Comparison of ENCODE assay signal across 18 cellular contexts in the genomic region with DNA sequence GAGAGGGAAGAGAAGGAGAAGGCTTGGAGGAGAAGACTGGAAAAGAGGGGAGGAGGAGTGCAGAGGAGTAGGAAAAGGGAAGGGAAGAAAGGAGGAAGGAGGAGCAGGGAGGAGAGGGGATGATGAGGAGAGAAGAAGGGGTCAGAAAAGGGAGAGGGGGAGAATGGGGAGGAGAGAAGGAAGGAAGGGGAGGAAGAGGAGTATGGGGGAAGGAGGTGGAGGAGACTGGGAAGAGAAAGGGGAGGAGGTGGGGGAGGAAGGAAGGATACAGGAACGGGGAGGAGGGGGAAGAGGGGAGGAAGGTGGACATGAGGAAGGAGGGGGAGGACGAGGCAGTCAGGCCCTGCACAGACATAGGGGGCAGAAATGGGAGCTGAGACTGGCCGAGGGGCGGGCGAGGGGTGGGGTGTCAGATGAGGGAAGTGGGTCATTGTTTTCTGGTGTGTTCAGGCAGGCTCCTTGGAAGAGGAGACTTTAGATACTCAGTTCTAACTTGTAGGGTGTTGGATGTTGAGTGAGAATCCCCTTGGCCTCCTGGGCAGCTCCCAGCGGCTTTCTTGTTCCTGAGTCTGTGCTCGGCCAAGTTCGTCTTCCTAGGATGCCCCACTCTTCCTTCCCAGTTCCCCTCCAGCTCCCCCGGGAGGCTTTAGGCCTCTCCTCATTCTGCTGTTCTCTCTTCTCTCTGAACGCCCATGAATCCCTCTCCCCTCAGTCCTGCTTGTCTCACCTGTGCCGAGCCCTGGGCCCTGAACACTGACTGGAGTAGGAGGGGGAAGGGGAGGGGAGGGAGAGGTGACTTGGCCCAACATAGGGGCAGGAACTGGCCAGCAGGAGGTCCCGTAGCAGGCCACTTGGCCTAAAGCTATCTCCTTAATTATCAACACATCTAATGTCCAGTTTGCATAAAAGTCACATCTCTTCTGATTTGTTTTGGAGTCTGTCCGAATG. TPM values are rescaled to one million over a fixed set of nuclear protein-coding genes. Genes with fewer than 3 reads are reported as not detected.
DNase-seq lines count a peak whose midpoint lies in the region; ATAC-seq and TF ChIP-seq lines count a peak whose summit lies in the region.
"Had no signal": no experiment of that assay in that cellular context is flagged by ENCODE, and none has a peak within 500 bp of the region (broad histone marks: within the 10 kb centered on the region; RNA-seq: fewer than 3 reads in every experiment).

No MANE protein-coding gene starts in this region.

- H3K27me3 ChIP-seq in RWPE2 (ENCODE audit: insufficient read depth, poor library complexity, severe bottlenecking) (no peaks in the 10 kb centered on the region), esophagus muscularis mucosa (peaks cover 0 to 5% (median 0%) of the 10 kb centered on the region in 4 donors), osteoblast (ENCODE audit: insufficient read depth, low read length) (peaks cover 28% of the 10 kb centered on the region), esophagus squamous epithelium (peaks cover 0 to 6% (median 0%) of the 10 kb centered on the region in 4 donors)
- H3K27me3 ChIP-seq: MG63 had no signal

- H3K4me3 ChIP-seq in RWPE2 (ENCODE audit: severe bottlenecking) (no peak overlapping the region), esophagus muscularis mucosa (no peak overlapping the region), osteoblast (ENCODE audit: insufficient read depth, low read length) (no peak overlapping the region), esophagus squamous epithelium (no peak overlapping the region)
- H3K4me3 ChIP-seq: MG63 had no signal

- intact Hi-C loops in Right ventricle myocardium inferior (cut with DNase I) = no loop called here
- intact Hi-C loops in Right ventricle myocardium superior (cut with DNase I) = no loop called here
- intact Hi-C loops in esophagus muscularis mucosa (cut with DNase I) = no loop called here
- intact Hi-C loops in esophagus squamous epithelium (cut with DNase I) = no loop called here

- H2AFZ ChIP-seq in osteoblast (ENCODE audit: low read length) = no peak overlapping the region

- H3K27ac ChIP-seq in RWPE2 (ENCODE audit: poor library complexity, severe bottlenecking) = no peak overlapping the region
- H3K27ac ChIP-seq in esophagus muscularis mucosa (replicated peaks in 1 of 4) = peak overlapping the region; percentile 11 to 35 (median 16)
- H3K27ac ChIP-seq in osteoblast (ENCODE audit: low read depth, low read length) = no peak overlapping the region
- H3K27ac ChIP-seq in esophagus squamous epithelium = peak overlapping the region in 1 of 4 donors; percentile 63
- H3K27ac ChIP-seq: 22Rv1 had no signal

- no peak for TF ChIP-seq EP300 in esophagus muscularis mucosa (IDR thresholded peaks at IDR 0.05)

- H3K36me3 ChIP-seq in RWPE2 (ENCODE audit: low read depth) = no peaks in the 10 kb centered on the region
- H3K36me3 ChIP-seq in esophagus muscularis mucosa = no peaks in the 10 kb centered on the region
- H3K36me3 ChIP-seq in osteoblast (ENCODE audit: insufficient read depth, low read length) = no peaks in the 10 kb centered on the region
- H3K36me3 ChIP-seq in esophagus squamous epithelium = no peaks in the 10 kb centered on the region
- H3K36me3 ChIP-seq: MG63 had no signal

- no peak for ATAC-seq in Right ventricle myocardium inferior
- ATAC-seq in Right ventricle myocardium superior (ENCODE audit: poor library complexity) = no peak
- peak; percentile 37; the same call in 1 of the 3 replicates for ATAC-seq in RWPE2 (ENCODE audit: low read depth)

- H4K20me1 ChIP-seq in osteoblast (ENCODE audit: insufficient read depth, low read length) = no peaks in the 10 kb centered on the region

- WGBS in esophagus muscularis mucosa = 81% methylated on average over 13 of the region's 13 CpGs
- WGBS in esophagus squamous epithelium, 2 donors = 48 to 70% methylated on average over 12 of the region's 13 CpGs

- no peak overlapping the region for H3K4me2 ChIP-seq in osteoblast (ENCODE audit: insufficient read depth, low read length)

- no peak for TF ChIP-seq CTCF in RWPE2 (IDR thresholded peaks at IDR 0.05; ENCODE audit: poor library complexity, severe bottlenecking)
- no peak for TF ChIP-seq CTCF in esophagus muscularis mucosa (IDR thresholded peaks at IDR 0.05)
- TF ChIP-seq CTCF in osteoblast (IDR thresholded peaks at IDR 0.05; ENCODE audit: extremely low read depth, low read depth, low read length) = no peak
- TF ChIP-seq CTCF in esophagus squamous epithelium (IDR thresholded peaks at IDR 0.05) = no peak

- TF ChIP-seq POLR2A in esophagus muscularis mucosa (IDR thresholded peaks at IDR 0.05; ENCODE audit: low read depth) (no peak), esophagus squamous epithelium (IDR thresholded peaks at IDR 0.05) (no peak)

- H3K4me1 ChIP-seq in RWPE2 (ENCODE audit: insufficient read depth, poor library complexity, severe bottlenecking) (no peaks in the 10 kb centered on the region), esophagus muscularis mucosa (peaks cover 21 to 32% (median 27%) of the 10 kb centered on the region in 4 donors), osteoblast (ENCODE audit: insufficient read depth, low read length) (no peaks in the 10 kb centered on the region), esophagus squamous epithelium (peaks cover 0 to 12% (median 0%) of the 10 kb centered on the region in 3 donors)

- DNase-seq in Right ventricle myocardium inferior (ENCODE audit: missing footprints) (peak; percentile 9), Right ventricle myocardium superior (no peak), RWPE2 (ENCODE audit: low spot score) (no peak), esophagus muscularis mucosa (ENCODE audit: extremely low spot score) (no peak), osteoblast (ENCODE audit: insufficient read length, low spot score, missing footprints) (peak; percentile 17), esophagus squamous epithelium (lab: John Stamatoyannopoulos, UW) (no peak), NCI-H748 treated with DMSO at 0.1 percent for 48 hours (lab: John Stamatoyannopoulos, UW) (no peak), NOMO-1 treated with dmso at 0.1 percent for 144 hours (lab: John Stamatoyannopoulos, UW; ENCODE audit: unreplicated experiment) (no peak)
- DNase-seq: CD4-positive, CD25-positive, alpha-beta regulatory T cell; DMS153; Karpas-422; MG63; NCI-H1092; NCI-H1694; NCI-H510A treated with DMSO at 0.1 percent for 48 hours had no signal

- H3K9me3 ChIP-seq in RWPE2 (ENCODE audit: severe bottlenecking) (no peaks in the 10 kb centered on the region), esophagus muscularis mucosa (no peaks in the 10 kb centered on the region), osteoblast (ENCODE audit: low read depth, low read length) (no peaks in the 10 kb centered on the region), esophagus squamous epithelium (no peaks in the 10 kb centered on the region)
- H3K9me3 ChIP-seq: Caco-2, MG63 had no signal

- H3K79me2 ChIP-seq in osteoblast (ENCODE audit: insufficient read depth, low read length) = no peaks in the 10 kb centered on the region

RNA-seq across cellular contexts. Expression of gene CRHR2, which starts 12.8 kb away (rescaled TPM):
- total RNA-seq in Right ventricle myocardium inferior (0.35 TPM), Right ventricle myocardium superior (0.24 TPM), esophagus muscularis mucosa (under 1 TPM in 2 of 4 donors, not detected in 2; 0.13 to 0.29 TPM), osteoblast (not detected in 2 replicates), esophagus squamous epithelium (under 1 TPM in 2 of 4 donors, not detected in 2; under 0.01 to 0.09 TPM)
- total RNA-seq: B cell; Caco-2; CD4-positive, CD25-positive, alpha-beta regulatory T cell had no signal

RNA-seq across cellular contexts. Expression of gene INMT, which starts 56.9 kb away (rescaled TPM):
- total RNA-seq in Right ventricle myocardium inferior (48.1 TPM), Right ventricle myocardium superior (40.4 TPM), esophagus muscularis mucosa (100 to 1,000 TPM; 113 to 192 (median 174) TPM), osteoblast (0.72 and 1.5 TPM in 2 replicates), esophagus squamous epithelium (10 to 100 TPM in 2 of 4 donors, 1 to 10 TPM in 1, under 1 TPM in 1; 0.76 to 40.2 (median 7.8) TPM)
- total RNA-seq: CD4-positive, CD25-positive, alpha-beta regulatory T cell had no signal

Comparison
In these comparisons a context has a peak if more than half of its experiments do, and no peak if none do; other contexts are left out.
1. DNase-seq: peak in Right ventricle myocardium inferior (single experiment) and osteoblast (single experiment); none in Right ventricle myocardium superior (single experiment), RWPE2 (single experiment), esophagus muscularis mucosa (single experiment), esophagus squamous epithelium (single experiment), NCI-H748 treated with DMSO at 0.1 percent for 48 hours (single experiment) and NOMO-1 treated with dmso at 0.1 percent for 144 hours (single experiment).
2. H3K27ac ChIP-seq: peak in esophagus muscularis mucosa (4 of 4); none in RWPE2 (single experiment) and osteoblast (single experiment).